ENCODE assay signal across 1 cellular context in the genomic region with DNA sequence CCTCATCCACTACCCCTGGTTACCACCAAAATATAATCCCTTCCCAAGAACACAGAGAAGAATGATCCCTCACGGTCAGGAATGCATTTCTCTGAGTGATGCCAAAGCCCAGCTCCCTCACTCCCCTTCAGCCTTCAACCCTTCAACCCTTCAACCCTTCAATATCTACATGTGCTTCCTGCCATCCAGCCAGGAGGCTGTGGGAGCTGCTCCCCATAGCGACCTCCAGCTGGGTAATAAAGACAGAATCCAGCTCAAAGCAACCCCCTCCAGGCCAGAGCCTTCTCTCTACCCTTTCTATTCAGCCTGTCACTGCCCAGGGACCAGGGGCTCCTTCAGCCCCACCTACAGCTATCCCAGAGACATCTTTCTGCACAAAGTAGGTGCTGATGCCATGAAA.
TF ChIP-seq lines count a peak whose summit lies in the region.

No MANE protein-coding gene starts in this region.

TF ChIP-seq in IMR-90, 13 proteins besides CTCF, POLR2A, EP300 and RAD21:
- TF ChIP-seq ELK1 (IDR thresholded peaks at IDR 0.05; ENCODE audit: borderline replicate concordance, low read depth, low read length) (no peak), USF2 (IDR thresholded peaks at IDR 0.05; ENCODE audit: low read depth, low read length) (no peak), RCOR1 (IDR thresholded peaks at IDR 0.05; ENCODE audit: insufficient replicate concordance, low read length) (no peak), MAZ (IDR thresholded peaks at IDR 0.05; ENCODE audit: borderline replicate concordance, low read depth, low read length) (no peak), MAFK (IDR thresholded peaks at IDR 0.05; ENCODE audit: low read depth, low read length) (no peak), NFE2L2 (IDR thresholded peaks at IDR 0.05; ENCODE audit: low read depth, low read length) (no peak), RFX5 (IDR thresholded peaks at IDR 0.05; ENCODE audit: low read depth, low read length) (no peak), BHLHE40 (IDR thresholded peaks at IDR 0.05; ENCODE audit: low read depth, low read length) (no peak), SMC3 (IDR thresholded peaks at IDR 0.05; ENCODE audit: low read depth, low read length) (no peak), FOS (IDR thresholded peaks at IDR 0.05; ENCODE audit: low read depth, low read length) (no peak), CHD1 (IDR thresholded peaks at IDR 0.05; ENCODE audit: low read depth, low read length) (no peak), MXI1 (IDR thresholded peaks at IDR 0.05; ENCODE audit: borderline replicate concordance, low read depth, low read length) (no peak), CEBPB (IDR thresholded peaks at IDR 0.05; ENCODE audit: low read depth, low read length) (no peak)
TF ChIP-seq in IMR-90: peak in this region for 0.
